In the genomic region with DNA sequence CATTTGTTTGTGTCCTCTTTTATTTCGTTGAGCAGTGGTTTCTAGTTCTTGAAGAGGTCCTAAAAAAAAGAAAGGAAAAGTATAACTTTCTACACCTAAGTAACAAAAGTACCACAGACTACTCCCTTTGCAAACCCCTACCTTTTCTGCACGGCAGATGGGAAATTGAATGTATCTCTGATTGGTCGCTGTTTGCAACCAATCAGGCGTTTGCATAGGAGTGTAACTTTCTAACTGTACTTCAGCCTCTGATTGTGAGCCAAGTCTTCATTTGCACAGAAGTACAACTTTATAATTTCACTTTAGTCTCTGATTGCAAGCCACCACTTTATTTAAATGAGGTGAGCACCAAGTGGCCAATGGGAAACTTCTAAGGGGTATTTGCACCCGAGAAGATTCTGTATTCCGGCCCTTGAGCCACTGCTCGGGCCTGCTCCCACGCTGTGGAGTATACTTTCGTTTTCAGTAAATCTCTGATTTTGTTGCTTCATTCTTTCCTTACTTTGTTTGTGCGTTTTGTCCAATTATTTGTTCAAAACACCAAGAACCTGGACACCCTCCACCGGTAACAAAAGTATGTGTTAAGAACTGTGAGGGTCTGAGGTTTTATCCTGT, we compare ENCODE assay signal across 22 cellular contexts.
"Had no signal": no experiment of that assay in that cellular context is flagged by ENCODE, and none has a peak within 500 bp of the region (broad histone marks: within the 10 kb centered on the region; RNA-seq: fewer than 3 reads in every experiment).

No MANE protein-coding gene starts in this region.

- H3K36me3 Mint-ChIP-seq: activated naive CD4-positive, alpha-beta T cell treated with anti-CD3 and anti-CD28 coated beads, Interleukin-2, amount 50 U/mL, for 24 hours; natural killer cell treated with Interleukin-12 subunit alpha and Interleukin-12 subunit beta and Interleukin-15 and Interleukin-18, amount 100 ng/mL, for 72 hours had no signal

- H3K4me3 ChIP-seq: body of pancreas, cardiac muscle cell, ovary, prostate gland, upper lobe of left lung had no signal

- FAIRE-seq: frontal cortex, TTC549 had no signal

- DNase-seq: activated CD4-positive, alpha-beta T cell treated with anti-CD3 and anti-CD28 coated beads, Interleukin-2, amount 50 U/mL, for 1 hour; activated CD4-positive, CD25-positive, alpha-beta regulatory T cell treated with anti-CD3 and anti-CD28 coated beads, Interleukin-2, amount 50 U/mL, for 72 hours; activated gamma-delta T cell treated with Interleukin-2 at 50 U/mL for 16 hours; activated T-cell treated with anti-CD3 and anti-CD28 coated beads, Interleukin-2, amount 50 U/mL, for 1 hour; anterior cingulate cortex; body of pancreas; dermis blood vessel endothelial cell; effector CD8-positive, alpha-beta T cell; erythroblast; hippocampal formation; ovary; stimulated activated CD4-positive, alpha-beta T cell treated with anti-CD3 and anti-CD28 coated beads, Interleukin-4, amount 100 ng/mL, for 4 hours; stimulated activated naive CD8-positive, alpha-beta T cell treated with anti-CD3 and anti-CD28 coated beads, Interleukin-15, Interleukin-2, amounts not matched to agents 100 U/mL and 50 U/mL, for 24 hours; upper lobe of left lung; WERI-Rb-1 had no signal

- ATAC-seq: body of pancreas; natural killer cell treated with Interleukin-12 subunit alpha and Interleukin-12 subunit beta and Interleukin-15 and Interleukin-18, amount 100 ng/mL, for 72 hours; stimulated activated naive CD8-positive, alpha-beta T cell treated with anti-CD3 and anti-CD28 coated beads, Interleukin-15, Interleukin-2, amounts not matched to agents 100 U/mL and 50 U/mL, for 24 hours had no signal

- H3K27ac ChIP-seq: body of pancreas, cardiac muscle cell, ovary, prostate gland, upper lobe of left lung, WERI-Rb-1 had no signal

- H3K27me3 Mint-ChIP-seq: activated naive CD4-positive, alpha-beta T cell treated with anti-CD3 and anti-CD28 coated beads, Interleukin-2, amount 50 U/mL, for 24 hours had no signal

- H3K36me3 ChIP-seq: cardiac muscle cell, ovary, prostate gland, upper lobe of left lung, WERI-Rb-1 had no signal

- H3K27me3 ChIP-seq: body of pancreas, cardiac muscle cell, ovary, upper lobe of left lung had no signal

- H3K9me3 ChIP-seq: body of pancreas, ovary, prostate gland, upper lobe of left lung had no signal

- H3K27ac Mint-ChIP-seq: activated naive CD4-positive, alpha-beta T cell treated with anti-CD3 and anti-CD28 coated beads, Interleukin-2, amount 50 U/mL, for 24 hours; natural killer cell treated with Interleukin-12 subunit alpha and Interleukin-12 subunit beta and Interleukin-15 and Interleukin-18, amount 100 ng/mL, for 72 hours; T-helper 2 cell treated with Interferon-gamma antibody and Interleukin-4, amounts not matched to agents 5 μg/mL and 100 μg/mL, for 36 hours had no signal

- H3K9me3 Mint-ChIP-seq: activated naive CD4-positive, alpha-beta T cell treated with anti-CD3 and anti-CD28 coated beads, Interleukin-2, amount 50 U/mL, for 24 hours; natural killer cell treated with Interleukin-12 subunit alpha and Interleukin-12 subunit beta and Interleukin-15 and Interleukin-18, amount 100 ng/mL, for 72 hours; T-helper 2 cell treated with Interferon-gamma antibody and Interleukin-4, amounts not matched to agents 5 μg/mL and 100 μg/mL, for 36 hours had no signal

- H3K4me3 Mint-ChIP-seq: activated naive CD4-positive, alpha-beta T cell treated with anti-CD3 and anti-CD28 coated beads, Interleukin-2, amount 50 U/mL, for 24 hours; natural killer cell treated with Interleukin-12 subunit alpha and Interleukin-12 subunit beta and Interleukin-15 and Interleukin-18, amount 100 ng/mL, for 72 hours; T-helper 2 cell treated with Interferon-gamma antibody and Interleukin-4, amounts not matched to agents 5 μg/mL and 100 μg/mL, for 36 hours had no signal

- H3K4me1 ChIP-seq: body of pancreas, prostate gland, upper lobe of left lung had no signal

- H3K4me1 Mint-ChIP-seq: activated naive CD4-positive, alpha-beta T cell treated with anti-CD3 and anti-CD28 coated beads, Interleukin-2, amount 50 U/mL, for 24 hours had no signal
